In genomic region chr2:226791056-226791486, GRCh38 we compare ENCODE assay signal across 8 cellular contexts. TPM values are rescaled to one million over a fixed set of nuclear protein-coding genes. Genes with fewer than 3 reads are reported as not detected.
DNase-seq lines count a peak whose midpoint lies in the region; ATAC-seq lines count a peak whose summit lies in the region.

No MANE protein-coding gene starts in this region.

- H3K4me1 Mint-ChIP-seq in IgD-negative memory B cell (peaks cover 20 to 27% (median 20%) of the 10 kb centered on the region in 3 donors), T-cell (peaks cover 34 to 72% (median 52%) of the 10 kb centered on the region in 3 donors)

- 1% methylated on average over 23 to 24 of the region's 24 CpGs for WGBS in aorta, 2 donors

- H3K4me3 Mint-ChIP-seq in IgD-negative memory B cell: peak overlapping the region; percentile 94 to 99 (median 98)
- peak overlapping the region; percentile 91 to 95 (median 93) for H3K4me3 Mint-ChIP-seq in T-cell

- no peaks in the 10 kb centered on the region for H3K9me3 ChIP-seq in mucosa of stomach (ENCODE audit: control insufficient read depth, low read length)
- no peaks in the 10 kb centered on the region for H3K9me3 ChIP-seq in aorta (ENCODE audit: control insufficient read depth, low read length)

- CTCF ChIA-PET in T-cell (lab: Charles Lee): interaction anchor here (0.7 to 2.4 kb wide), 3 partner anchors 8 to 12 kb away, joined by 3 to 9 read pairs (median 4); partner anchors contain the start of gene IRS1 (in 1 of the 2)

- H3K4me3 ChIP-seq in mucosa of stomach (ENCODE audit: low read length): peak overlapping the region; percentile 77
- H3K4me3 ChIP-seq in aorta (ENCODE audit: low read length in 2 of 2): peak overlapping the region; percentile 33 to 76

- H3K27ac Mint-ChIP-seq in IgD-negative memory B cell (peak overlapping the region; percentile 98 to 99 (median 98)), T-cell (peak overlapping the region; percentile 97 to 98)

- peaks cover 32% of the 10 kb centered on the region for H3K4me1 ChIP-seq in mucosa of stomach (ENCODE audit: control insufficient read depth, insufficient read depth, low read length)
- H3K4me1 ChIP-seq in aorta (ENCODE audit: control insufficient read depth in 1 of 2, insufficient read depth in 2 of 2, low read length in 2 of 2): peaks cover 2 to 5% of the 10 kb centered on the region in 2 donors

- peak overlapping the region; percentile 97 for H3K9ac ChIP-seq in mucosa of stomach (ENCODE audit: low read length)

- H3K27me3 Mint-ChIP-seq in IgD-negative memory B cell (no peaks in the 10 kb centered on the region), T-cell (no peaks in the 10 kb centered on the region)

- peak; percentile 44 to 57 for ATAC-seq in activated CD4-positive, CD25-positive, alpha-beta regulatory T cell treated with anti-CD3 and anti-CD28 coated beads, Interleukin-2, amount 50 U/mL, for 24 hours
- ATAC-seq in GM21619 (IDR thresholded peaks at IDR 0.05; ENCODE audit: unreplicated experiment) (peak; percentile 58), T-cell (replicated peaks in 1 of 4) (peak; percentile 72 to 77 (median 75)), esophagus mucosa (peak; percentile 58), aorta (ENCODE audit: low FRiP score) (peak; percentile 39)

- H3K36me3 ChIP-seq in mucosa of stomach (ENCODE audit: control insufficient read depth, insufficient read depth, low read length) (no peaks in the 10 kb centered on the region), aorta (ENCODE audit: control insufficient read depth in 1 of 2, insufficient read depth in 2 of 2, low read length in 1 of 2) (no peaks in the 10 kb centered on the region)

- H3K9me3 Mint-ChIP-seq in IgD-negative memory B cell: no peaks in the 10 kb centered on the region
- no peaks in the 10 kb centered on the region for H3K9me3 Mint-ChIP-seq in T-cell

- intact Hi-C loops in aorta (cut with DNase I): loop anchor here (2.0 to 10.0 kb wide), 4 partner anchors 34 to 286 kb away; no protein-coding TSS in a partner anchor

- no peak for DNase-seq in activated CD4-positive, CD25-positive, alpha-beta regulatory T cell treated with anti-CD3 and anti-CD28 coated beads, Interleukin-2, amount 50 U/mL, for 72 hours
- DNase-seq in T-cell (peak in 16 of 34 experiments; percentile 53 to 80 (median 66)), aorta (no peak)

- peak overlapping the region; percentile 62 to 97 for H3K27ac ChIP-seq in aorta (ENCODE audit: low read depth in 1 of 2, low read length in 2 of 2)

- H3K36me3 Mint-ChIP-seq in IgD-negative memory B cell: no peaks in the 10 kb centered on the region
- no peaks in the 10 kb centered on the region for H3K36me3 Mint-ChIP-seq in T-cell

- POLR2A ChIA-PET in T-cell (lab: Charles Lee): interaction anchor here in 1 of 2 donors (1.0 kb wide), 1 partner anchor 8 kb away, joined by 5 read pairs; the partner anchor contains the start of gene IRS1

- H3K27me3 ChIP-seq in mucosa of stomach (ENCODE audit: control insufficient read depth, insufficient read depth, low read length) (no peaks in the 10 kb centered on the region), aorta (ENCODE audit: control insufficient read depth in 1 of 2, insufficient read depth in 2 of 2, low read length in 1 of 2) (no peaks in the 10 kb centered on the region)

RNA-seq across cellular contexts. Expression of gene IRS1, which starts 8.5 kb away (rescaled TPM):
- polyA plus RNA-seq in IgD-negative memory B cell (0.21 TPM), aorta (1 to 10 TPM; 2.1 to 2.5 TPM)
- total RNA-seq in T-cell (1 to 10 TPM; 3.7 to 8.7 (median 6.7) TPM), esophagus mucosa (13.9 TPM), aorta (10 to 100 TPM; 13.8 to 16.6 TPM)

RNA-seq across cellular contexts. Expression of gene RHBDD1, which starts 44.8 kb away (rescaled TPM):
- 32.0 TPM for polyA plus RNA-seq in IgD-negative memory B cell
- total RNA-seq in T-cell: 10 to 100 TPM; 41.0 to 53.2 (median 47.8) TPM
- 26.6 TPM for total RNA-seq in esophagus mucosa
- 10 to 100 TPM; 35.6 to 39.2 TPM for total RNA-seq in aorta
- 1 to 10 TPM; 6.0 to 8.4 TPM for polyA plus RNA-seq in aorta
